20 cellular contexts compared by ENCODE assay signal in genomic region chr3:175159202-175159601, GRCh38.
DNase-seq lines count a peak whose midpoint lies in the region; ATAC-seq, FAIRE-seq and TF ChIP-seq lines count a peak whose summit lies in the region.
"Had no signal": no experiment of that assay in that cellular context is flagged by ENCODE, and none has a peak within 500 bp of the region (broad histone marks: within the 10 kb centered on the region; RNA-seq: fewer than 3 reads in every experiment).

No MANE protein-coding gene starts in this region.

- FAIRE-seq in GM12878 (lab: Jason Lieb, UNC) = no peak
- FAIRE-seq: A549, D721Med had no signal

- H3K4me3 ChIP-seq in ACC112 (ENCODE audit: low read depth, low read length) (no peak overlapping the region), GM12878 (no peak overlapping the region)
- H3K4me3 ChIP-seq: A549, BLaER1 had no signal

- BruUV-seq in GM12878 (replicated peaks; lab: Mats Ljungman, UMichigan) = no TSS peak

- RAD21 ChIA-PET in GM12878 (lab: Charles Lee; ENCODE audit: unreplicated experiment) = no interaction called here

- H3K4me2 ChIP-seq in GM12878 (ENCODE audit: control insufficient read depth, insufficient read depth) = no peak overlapping the region
- H3K4me2 ChIP-seq: A549, BLaER1 had no signal

- H2AFZ ChIP-seq in ACC112 (ENCODE audit: low read length, unreplicated experiment) = peak overlapping the region; percentile 9
- no peak overlapping the region for H2AFZ ChIP-seq in GM12878 (ENCODE audit: control insufficient read depth, low read depth, low read length)

- SMC1A ChIA-PET in GM12878 (lab: Charles Lee; ENCODE audit: uncharacterized antibody, unreplicated experiment) = interaction anchor here (0.6 kb wide), 1 partner anchor 1113 kb away, joined by 3 read pairs; no protein-coding TSS in a partner anchor

- intact Hi-C loops in GM12878 (cut with micrococcal nuclease; ENCODE audit: unreplicated experiment) = no loop called here

- H3K9me3 ChIP-seq in GM12878 (replicated peaks; ENCODE audit: control insufficient read depth, insufficient read depth, low read length) = no peaks in the 10 kb centered on the region
- H3K9me3 ChIP-seq: A549, BE2C, BLaER1, Caco-2 had no signal

- TF ChIP-seq EP300 in GM12878 (IDR thresholded peaks at IDR 0.05; ENCODE audit: borderline replicate concordance in 1 of 2, control insufficient read depth in 1 of 2, low read depth in 2 of 2, low read length in 2 of 2) = no peak

- H3K27me3 ChIP-seq in ACC112 (ENCODE audit: insufficient read depth, low read length) = no peaks in the 10 kb centered on the region
- no peaks in the 10 kb centered on the region for H3K27me3 ChIP-seq in GM12878 (replicated peaks in 1 of 2; ENCODE audit: control insufficient read depth in 2 of 2, insufficient read depth in 2 of 2, low read length in 1 of 2)
- H3K27me3 ChIP-seq: BE2C, BLaER1 had no signal

- no peak overlapping the region for H3K9ac ChIP-seq in GM12878 (ENCODE audit: control insufficient read depth, insufficient read depth, low read length)
- H3K9ac ChIP-seq: BLaER1 had no signal

- TF ChIP-seq POLR2A in GM12878 (IDR thresholded peaks at IDR 0.05; ENCODE audit: low read depth, low read length) = no peak

- no peak overlapping the region for H3K27ac ChIP-seq in ACC112 (ENCODE audit: low read depth, low read length)
- H3K27ac ChIP-seq in GM12878 (ENCODE audit: control insufficient read depth, insufficient read depth) = no peak overlapping the region
- H3K27ac ChIP-seq: 22Rv1, A549, BLaER1 had no signal

- H4K20me1 ChIP-seq in GM12878 (ENCODE audit: control insufficient read depth, insufficient read depth) = no peaks in the 10 kb centered on the region
- H4K20me1 ChIP-seq: BLaER1 had no signal

- in situ Hi-C loops in GM12878 (cut with MboI) = no loop called here

- ATAC-seq in GM18868 (IDR thresholded peaks at IDR 0.05; ENCODE audit: unreplicated experiment) = peak; percentile 70
- ATAC-seq in GM12878 = 0 out of 3 replicates have a peak, but pooled peaks have one; percentile 21
- ATAC-seq in GM19467 (IDR thresholded peaks at IDR 0.05; ENCODE audit: unreplicated experiment) = no peak
- ATAC-seq: A549 had no signal

- TF ChIP-seq RAD21 in GM12878 (IDR thresholded peaks at IDR 0.05; ENCODE audit: insufficient read depth, low read depth, low read length) = no peak

- TF ChIP-seq CTCF in GM12878 (IDR thresholded peaks at IDR 0.05 in 2 of 3, conservative IDR thresholded peaks at IDR 0.05 in 1 of 3; ENCODE audit: control insufficient read depth in 2 of 3, extremely low read depth in 1 of 3, insufficient read depth in 1 of 3, low read depth in 3 of 3, low read length in 3 of 3) = no peak

- no peak for DNase-seq in GM12878 (ENCODE audit: low read depth, low spot score)
- no peak for DNase-seq in activated gamma-delta T cell (lab: John Stamatoyannopoulos, UW)
- DNase-seq in activated naive CD4-positive, alpha-beta T cell (lab: John Stamatoyannopoulos, UW) = no peak
- DNase-seq: ACHN; BE2C; C1 segment of cervical spinal cord; Caco-2; Calu3; CD4-positive, alpha-beta memory T cell; CD4-positive, CD25-positive, alpha-beta regulatory T cell; CD8-positive, alpha-beta memory T cell; DMS79 treated with DMSO at 0.1 percent for 48 hours; GF-D8 had no signal

- no peaks in the 10 kb centered on the region for H3K79me2 ChIP-seq in ACC112 (ENCODE audit: control insufficient read depth, insufficient read depth, low read length, unreplicated experiment)
- H3K79me2 ChIP-seq in GM12878 (ENCODE audit: control insufficient read depth, insufficient read depth, low read length) = no peaks in the 10 kb centered on the region

- POLR2A ChIA-PET in GM12878 (lab: Charles Lee) = no interaction called here

- H3K4me1 ChIP-seq in ACC112 (ENCODE audit: control insufficient read depth, insufficient read depth, low read length, unreplicated experiment) (no peaks in the 10 kb centered on the region), GM12878 (ENCODE audit: control insufficient read depth, insufficient read depth, low read length) (no peaks in the 10 kb centered on the region)
- H3K4me1 ChIP-seq: A549, BE2C, BLaER1, Caco-2 had no signal

- H3K36me3 ChIP-seq in ACC112 (ENCODE audit: insufficient read depth, low read length) (no peaks in the 10 kb centered on the region), GM12878 (ENCODE audit: control insufficient read depth in 2 of 2, insufficient read depth in 2 of 2, low read length in 1 of 2) (no peaks in the 10 kb centered on the region)
- H3K36me3 ChIP-seq: BE2C, BLaER1 had no signal

- CTCF ChIA-PET in GM12878 (lab: Yijun Ruan, JAX) = interaction anchor here (1.1 kb wide), 1 partner anchor 14 kb away, joined by 4 read pairs; no protein-coding TSS in a partner anchor

TF ChIP-seq in GM12878, 131 proteins besides CTCF, POLR2A, EP300 and RAD21:
- TF ChIP-seq POLR2AphosphoS5 (IDR thresholded peaks at IDR 0.05; ENCODE audit: low read length) = no peak
- TF ChIP-seq ZBTB40 (IDR thresholded peaks at IDR 0.05; ENCODE audit: borderline replicate concordance) = peak; percentile 64
- TF ChIP-seq NBN (IDR thresholded peaks at IDR 0.05) = no peak
- no peak for TF ChIP-seq USF2 (IDR thresholded peaks at IDR 0.05; ENCODE audit: borderline replicate concordance, low read depth, low read length)
